13 cellular contexts compared by ENCODE assay signal in genomic region chr12:124379379-124379937, GRCh38.
DNase-seq lines count a peak whose midpoint lies in the region; ATAC-seq and TF ChIP-seq lines count a peak whose summit lies in the region.
"Had no signal": no experiment of that assay in that cellular context is flagged by ENCODE, and none has a peak within 500 bp of the region (broad histone marks: within the 10 kb centered on the region; RNA-seq: fewer than 3 reads in every experiment).

No MANE protein-coding gene starts in this region.

- 0 out of 2 replicates have a peak, but pooled peaks cover 9% of the 10 kb centered on the region for H4K20me1 ChIP-seq in PC-3 (ENCODE audit: low read length)

- H3K9ac ChIP-seq in PC-3 (ENCODE audit: low read length): peak overlapping the region; percentile 55
- no peak overlapping the region for H3K9ac ChIP-seq in mucosa of rectum (ENCODE audit: low read depth in 1 of 2, low read length in 2 of 2)

- peaks cover 23% of the 10 kb centered on the region for H3F3A ChIP-seq in PC-3 (ENCODE audit: low read length, unreplicated experiment)

- no peaks in the 10 kb centered on the region for H3K9me2 ChIP-seq in PC-3 (replicated peaks; ENCODE audit: low read length)

- no peaks in the 10 kb centered on the region for H3K4me1 Mint-ChIP-seq in activated CD8-positive, alpha-beta memory T cell treated with anti-CD3 and anti-CD28 coated beads, Interleukin-2, amount 10 ng/mL, durations not matched to agents 7 days and 5 days

- TF ChIP-seq CTCF in PC-3 (conservative IDR thresholded peaks at IDR 0.05; ENCODE audit: low read depth, low read length) (no peak), coronary artery (IDR thresholded peaks at IDR 0.05) (no peak), suprapubic skin (IDR thresholded peaks at IDR 0.05) (no peak)

- DNase-seq in PC-3: no peak
- no peak for DNase-seq in coronary artery (ENCODE audit: low spot score)
- no peak for DNase-seq in suprapubic skin (ENCODE audit: low spot score in 2 of 2)
- DNase-seq in activated CD4-positive, alpha-beta T cell treated with anti-CD3 and anti-CD28 coated beads for 48 hours: no peak
- no peak for DNase-seq in activated CD8-positive, alpha-beta memory T cell treated with anti-CD3 and anti-CD28 coated beads, Interleukin-2, amount 10 ng/mL, durations not matched to agents 7 days and 5 days
- DNase-seq in HuH-7 (ENCODE audit: low spot score): no peak
- no peak for DNase-seq in AG08395 (ENCODE audit: low spot score)
- DNase-seq: activated T-cell treated with anti-CD3 and anti-CD28 coated beads, Interleukin-2, amount 50 U/mL, for 4 hours; COR-L47; Karpas-422; NCI-H2081 treated with DMSO at 0.1 percent for 48 hours; stimulated activated CD4-positive, alpha-beta T cell treated with anti-CD3 and anti-CD28 coated beads, Interleukin-4, amount 100 ng/mL, for 4 hours had no signal

- POLR2A ChIA-PET in PC-3 (lab: Charles Lee; ENCODE audit: unreplicated experiment): interaction anchor here (1.5 kb wide), 1 partner anchor 9 kb away, joined by 15 read pairs; no protein-coding TSS in a partner anchor

- H3K4me2 ChIP-seq in PC-3 (ENCODE audit: low read length): peak overlapping the region; percentile 64

- H3K9me3 Mint-ChIP-seq in activated CD8-positive, alpha-beta memory T cell treated with anti-CD3 and anti-CD28 coated beads, Interleukin-2, amount 10 ng/mL, durations not matched to agents 7 days and 5 days (ENCODE audit: low read depth): no peaks in the 10 kb centered on the region
- H3K9me3 Mint-ChIP-seq: activated T-cell treated with anti-CD3 and anti-CD28 coated beads, Interleukin-2, amount 50 U/mL, for 4 hours had no signal

- no peak overlapping the region for H2AFZ ChIP-seq in PC-3 (ENCODE audit: low read length)

- BruUV-seq in PC-3 (replicated peaks; lab: Mats Ljungman, UMichigan): TSS peak; percentile 16

- H3K36me3 Mint-ChIP-seq in activated CD8-positive, alpha-beta memory T cell treated with anti-CD3 and anti-CD28 coated beads, Interleukin-2, amount 10 ng/mL, durations not matched to agents 7 days and 5 days: no peaks in the 10 kb centered on the region

- H3K27ac Mint-ChIP-seq in activated CD8-positive, alpha-beta memory T cell treated with anti-CD3 and anti-CD28 coated beads, Interleukin-2, amount 10 ng/mL, durations not matched to agents 7 days and 5 days: no peak overlapping the region

- H3K4me3 Mint-ChIP-seq in activated CD8-positive, alpha-beta memory T cell treated with anti-CD3 and anti-CD28 coated beads, Interleukin-2, amount 10 ng/mL, durations not matched to agents 7 days and 5 days: no peak overlapping the region
- H3K4me3 Mint-ChIP-seq: activated T-cell treated with anti-CD3 and anti-CD28 coated beads, Interleukin-2, amount 50 U/mL, for 4 hours had no signal

- peaks cover 77% of the 10 kb centered on the region for H3K36me3 ChIP-seq in PC-3 (ENCODE audit: low read depth, low read length)
- peaks cover 22 to 49% of the 10 kb centered on the region in 2 donors for H3K36me3 ChIP-seq in mucosa of rectum (ENCODE audit: control insufficient read depth in 2 of 2, insufficient read depth in 2 of 2, low read length in 2 of 2)
- peaks cover 69% of the 10 kb centered on the region for H3K36me3 ChIP-seq in suprapubic skin

- no peak for TF ChIP-seq POLR2A in suprapubic skin (IDR thresholded peaks at IDR 0.05)

- no peak for ATAC-seq in PC-3
- no peak for ATAC-seq in activated CD8-positive, alpha-beta memory T cell treated with anti-CD3 and anti-CD28 coated beads, Interleukin-2, amount 10 ng/mL, durations not matched to agents 7 days and 5 days
- ATAC-seq: activated T-cell treated with anti-CD3 and anti-CD28 coated beads, Interleukin-2, amount 50 U/mL, for 4 hours had no signal

- peak overlapping the region; percentile 86 for H3K27ac ChIP-seq in PC-3 (ENCODE audit: low read length)
- H3K27ac ChIP-seq in coronary artery: peak overlapping the region; percentile 82 to 87
- H3K27ac ChIP-seq in mucosa of rectum (ENCODE audit: low read depth in 2 of 2, low read length in 2 of 2): peak overlapping the region; percentile 78 to 82
- H3K27ac ChIP-seq in suprapubic skin: peak overlapping the region; percentile 75

- H3K9me3 ChIP-seq in PC-3 (ENCODE audit: low read length) (no peaks in the 10 kb centered on the region), mucosa of rectum (ENCODE audit: control insufficient read depth in 2 of 2, low read length in 2 of 2) (no peaks in the 10 kb centered on the region), suprapubic skin (no peaks in the 10 kb centered on the region)

- no peaks in the 10 kb centered on the region for H3K27me3 ChIP-seq in PC-3 (ENCODE audit: low read length)
- no peaks in the 10 kb centered on the region for H3K27me3 ChIP-seq in mucosa of rectum (ENCODE audit: control insufficient read depth in 2 of 2, insufficient read depth in 2 of 2, low read length in 2 of 2)
- no peaks in the 10 kb centered on the region for H3K27me3 ChIP-seq in suprapubic skin

- 53% methylated on average over 16 of the region's 17 CpGs for WGBS in suprapubic skin

- peaks cover 91% of the 10 kb centered on the region for H3K79me2 ChIP-seq in PC-3 (ENCODE audit: low read length)

- TF ChIP-seq EP300 in suprapubic skin (IDR thresholded peaks at IDR 0.05): no peak

- no peaks in the 10 kb centered on the region for H3K27me3 Mint-ChIP-seq in activated CD8-positive, alpha-beta memory T cell treated with anti-CD3 and anti-CD28 coated beads, Interleukin-2, amount 10 ng/mL, durations not matched to agents 7 days and 5 days

- peaks cover 58% of the 10 kb centered on the region for H3K4me1 ChIP-seq in PC-3 (ENCODE audit: insufficient read depth, low read length)
- H3K4me1 ChIP-seq in mucosa of rectum (ENCODE audit: control insufficient read depth in 2 of 2, insufficient read depth in 2 of 2, low read length in 2 of 2): peaks cover 21 to 28% of the 10 kb centered on the region in 2 donors
- peaks cover 45% of the 10 kb centered on the region for H3K4me1 ChIP-seq in suprapubic skin

- CTCF ChIA-PET in PC-3 (lab: Charles Lee): interaction anchor here (1.0 to 2.1 kb wide), 2 partner anchors 10 to 348 kb away, joined by 10 to 54 read pairs; no protein-coding TSS in a partner anchor
- CTCF ChIA-PET in activated CD8-positive, alpha-beta memory T cell treated with anti-CD3 and anti-CD28 coated beads, Interleukin-2, amount 10 ng/mL, durations not matched to agents 7 days and 5 days (lab: Charles Lee): no interaction called here

- intact Hi-C loops in PC-3 (cut with micrococcal nuclease): no loop called here

- H3K4me3 ChIP-seq in PC-3 (ENCODE audit: low read length) (0 out of 2 replicates have a peak overlapping the region, but pooled peaks have one; percentile 13), coronary artery (peak overlapping the region; percentile 5), mucosa of rectum (ENCODE audit: low read length in 2 of 2) (no peak overlapping the region), suprapubic skin (no peak overlapping the region)

Comparison
In these comparisons a context has a peak if more than half of its experiments do, and no peak if none do; other contexts are left out.
1. H3K4me3 ChIP-seq: peak in PC-3 (single experiment) and coronary artery (single experiment); none in mucosa of rectum (0 of 2) and suprapubic skin (single experiment).
2. Peak in every context shown above with its lines, with median percentiles within 50 percentile points of each other: H3K27ac ChIP-seq.